In genomic region chr20:58700121-58700780, GRCh38 we compare ENCODE assay signal across 15 cellular contexts. TPM values are rescaled to one million over a fixed set of nuclear protein-coding genes. Genes with fewer than 3 reads are reported as not detected.
DNase-seq lines count a peak whose midpoint lies in the region; ATAC-seq, FAIRE-seq and TF ChIP-seq lines count a peak whose summit lies in the region.
"Had no signal": no experiment of that assay in that cellular context is flagged by ENCODE, and none has a peak within 500 bp of the region (broad histone marks: within the 10 kb centered on the region; RNA-seq: fewer than 3 reads in every experiment).

No MANE protein-coding gene starts in this region.

- H3K9me3 ChIP-seq in neural progenitor cell (ENCODE audit: low read depth) = no peaks in the 10 kb centered on the region
- H3K9me3 ChIP-seq: BLaER1 treated with 17β-estradiol and CSF1 and Interleukin-3, amounts not matched to agents 10 nM and 100 nM had no signal

- TF ChIP-seq CTCF in neural progenitor cell (IDR thresholded peaks at IDR 0.05) = no peak

- no peaks in the 10 kb centered on the region for H3F3A ChIP-seq in neural progenitor cell (ENCODE audit: low read depth)

- H3K79me2 ChIP-seq in neural progenitor cell (ENCODE audit: low read depth) = no peaks in the 10 kb centered on the region

- H3K9ac ChIP-seq in neural progenitor cell = no peak overlapping the region

- no peak overlapping the region for H3K4me2 ChIP-seq in neural progenitor cell

- no peaks in the 10 kb centered on the region for H3K9me3 Mint-ChIP-seq in central memory CD8-positive, alpha-beta T cell
- H3K9me3 Mint-ChIP-seq in neural progenitor cell = no peaks in the 10 kb centered on the region

- peaks cover 8% of the 10 kb centered on the region for H3K4me1 Mint-ChIP-seq in central memory CD8-positive, alpha-beta T cell
- peaks cover 2% of the 10 kb centered on the region for H3K4me1 Mint-ChIP-seq in neural progenitor cell

- H3K36me3 ChIP-seq in neural progenitor cell = peaks cover 11% of the 10 kb centered on the region

- FAIRE-seq in frontal cortex (lab: Jason Lieb, UNC) = no peak
- FAIRE-seq: GM12891 had no signal

- peak overlapping the region; percentile 57 for H3K27ac Mint-ChIP-seq in central memory CD8-positive, alpha-beta T cell (ENCODE audit: low read depth)
- peak overlapping the region; percentile 80 for H3K27ac Mint-ChIP-seq in neural progenitor cell
- H3K27ac Mint-ChIP-seq: activated naive CD8-positive, alpha-beta T cell had no signal

- no peaks in the 10 kb centered on the region for H4K20me1 ChIP-seq in neural progenitor cell (ENCODE audit: low read depth)

- H2AFZ ChIP-seq in neural progenitor cell (replicated peaks) = no peak overlapping the region

- ATAC-seq in central memory CD8-positive, alpha-beta T cell (replicated peaks; ENCODE audit: extremely low read depth, poor library complexity, severe bottlenecking) = no peak
- no peak for ATAC-seq in GM21723 (IDR thresholded peaks at IDR 0.05; ENCODE audit: unreplicated experiment)

- H3K4me3 ChIP-seq in neural progenitor cell = no peak overlapping the region
- H3K4me3 ChIP-seq: BLaER1 treated with 17β-estradiol and CSF1 and Interleukin-3, amounts not matched to agents 10 nM and 100 nM; SK-N-MC had no signal

- no peaks in the 10 kb centered on the region for H3K4me1 ChIP-seq in neural progenitor cell

- H3K27me3 Mint-ChIP-seq in central memory CD8-positive, alpha-beta T cell = no peaks in the 10 kb centered on the region
- H3K27me3 Mint-ChIP-seq in neural progenitor cell (ENCODE audit: insufficient read depth, low read depth) = peaks cover 2% of the 10 kb centered on the region
- H3K27me3 Mint-ChIP-seq: activated naive CD8-positive, alpha-beta T cell had no signal

- H3K4me3 Mint-ChIP-seq in central memory CD8-positive, alpha-beta T cell = no peak overlapping the region
- H3K4me3 Mint-ChIP-seq in neural progenitor cell = no peak overlapping the region
- H3K4me3 Mint-ChIP-seq: activated naive CD8-positive, alpha-beta T cell had no signal

- H3K36me3 Mint-ChIP-seq in central memory CD8-positive, alpha-beta T cell (ENCODE audit: insufficient read depth) = peaks cover 17% of the 10 kb centered on the region
- peaks cover 23% of the 10 kb centered on the region for H3K36me3 Mint-ChIP-seq in neural progenitor cell

- no peaks in the 10 kb centered on the region for H3K27me3 ChIP-seq in neural progenitor cell
- H3K27me3 ChIP-seq: BLaER1 treated with 17β-estradiol and CSF1 and Interleukin-3, amounts not matched to agents 10 nM and 100 nM had no signal

- H3K27ac ChIP-seq in neural progenitor cell = no peak overlapping the region
- H3K27ac ChIP-seq: BLaER1 treated with 17β-estradiol and CSF1 and Interleukin-3, amounts not matched to agents 10 nM and 100 nM; SK-N-MC had no signal

- DNase-seq in stimulated activated CD4-positive, alpha-beta T cell treated with anti-CD3 and anti-CD28 coated beads, Interleukin-1b, Interleukin-23, amount 100 ng/mL, for 48 hours = peak; percentile 43
- no peak for DNase-seq in stimulated activated CD4-positive, alpha-beta T cell treated with anti-CD3 and anti-CD28 coated beads, Interleukin-12 subunit alpha, Interleukin-12 subunit beta, amount 100 ng/mL, for 4 hours
- no peak for DNase-seq in central memory CD8-positive, alpha-beta T cell (ENCODE audit: low spot score in 2 of 2)
- DNase-seq in neural progenitor cell (ENCODE audit: low spot score) (no peak), NCI-H2107 treated with DMSO at 0.1 percent for 48 hours (lab: John Stamatoyannopoulos, UW; ENCODE audit: unreplicated experiment) (no peak), frontal cortex (ENCODE audit: low spot score in 2 of 2) (no peak)
- no peak for DNase-seq in NK-92 treated with Interleukin-12 subunit alpha and Interleukin-12 subunit beta, amount 100 ng/mL, for 24 hours (lab: John Stamatoyannopoulos, UW)
- DNase-seq: activated CD4-positive, CD25-positive, alpha-beta regulatory T cell; cortex of kidney; DND-41 had no signal

RNA-seq across cellular contexts. Expression of gene NPEPL1, which starts 7.7 kb away (rescaled TPM):
- 10.9 and 29.4 TPM in 2 replicates for total RNA-seq in neural progenitor cell (ENCODE audit: low replicate concordance)
- 10.2 TPM for total RNA-seq in frontal cortex

RNA-seq across cellular contexts. Expression of gene STX16, which starts 49.2 kb away (rescaled TPM):
- total RNA-seq in neural progenitor cell (ENCODE audit: low replicate concordance) = 41.2 and 46.6 TPM in 2 replicates
- total RNA-seq in frontal cortex = 31.4 TPM
